In the genomic region with DNA sequence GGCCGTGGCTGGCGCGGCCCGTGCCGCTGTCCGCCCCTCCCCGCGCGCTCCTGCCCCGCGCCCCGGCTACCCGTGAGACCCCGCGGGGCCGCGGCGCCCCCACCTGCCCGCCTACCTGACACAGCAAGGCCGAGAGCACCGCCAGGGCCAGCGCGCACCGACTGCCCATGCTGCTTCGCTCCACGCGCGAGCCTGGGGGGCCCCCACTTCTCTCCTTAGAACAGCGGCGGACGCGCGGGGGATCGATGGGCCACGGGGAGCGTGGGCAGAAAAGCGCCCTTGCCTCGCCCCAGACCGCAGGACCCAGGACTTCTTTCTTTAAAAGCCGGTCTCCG, we compare ENCODE assay signal across 9 cellular contexts.
A peak's percentile ranks its signal among the peaks of the same experiment; 100 is the strongest.
DNase-seq lines count a peak whose midpoint lies in the region; ATAC-seq and TF ChIP-seq lines count a peak whose summit lies in the region.
"Had no signal": no experiment of that assay in that cellular context is flagged by ENCODE, and none has a peak within 500 bp of the region (broad histone marks: within the 10 kb centered on the region; RNA-seq: fewer than 3 reads in every experiment).

No MANE protein-coding gene starts in this region.

- ATAC-seq in effector memory CD8-positive, alpha-beta T cell (replicated peaks), result peak; percentile 9
- ATAC-seq in activated CD4-positive, CD25-positive, alpha-beta regulatory T cell treated with anti-CD3 and anti-CD28 coated beads, Interleukin-2, amount 50 U/mL, for 24 hours, result no peak
- ATAC-seq in GM18520 (IDR thresholded peaks at IDR 0.05; ENCODE audit: unreplicated experiment) (no peak), GM18870 (IDR thresholded peaks at IDR 0.05; ENCODE audit: unreplicated experiment) (no peak)

- H3K36me3 Mint-ChIP-seq in effector memory CD8-positive, alpha-beta T cell (ENCODE audit: insufficient read depth), result peaks cover 13% of the 10 kb centered on the region
- peaks cover 4% of the 10 kb centered on the region for H3K36me3 Mint-ChIP-seq in nephron (ENCODE audit: low read depth)

- DNase-seq in LNCaP clone FGC (ENCODE audit: low read depth), result no peak
- no peak for DNase-seq in effector memory CD8-positive, alpha-beta T cell
- no peak for DNase-seq in NOMO-1 treated with dmso at 0.1 percent for 144 hours (lab: John Stamatoyannopoulos, UW; ENCODE audit: unreplicated experiment)

- peak overlapping the region; percentile 100 for H3K4me2 ChIP-seq in BLaER1

- H3K4me3 Mint-ChIP-seq in effector memory CD8-positive, alpha-beta T cell, result peak overlapping the region; percentile 97 to 98
- peak overlapping the region; percentile 92 to 94 (median 93) for H3K4me3 Mint-ChIP-seq in nephron

- H3K27me3 ChIP-seq in BLaER1, result peaks cover 100% of the 10 kb centered on the region

- no peaks in the 10 kb centered on the region for H3K9me3 Mint-ChIP-seq in effector memory CD8-positive, alpha-beta T cell
- no peaks in the 10 kb centered on the region for H3K9me3 Mint-ChIP-seq in nephron
- H3K9me3 Mint-ChIP-seq: activated naive CD4-positive, alpha-beta T cell treated with anti-CD3 and anti-CD28 coated beads, Interleukin-2, amount 50 U/mL, for 72 hours had no signal

- no peak overlapping the region for H3K27ac ChIP-seq in BLaER1

- peaks cover 32 to 41% of the 10 kb centered on the region in 2 donors for H3K4me1 Mint-ChIP-seq in effector memory CD8-positive, alpha-beta T cell (ENCODE audit: low read depth in 2 of 2)
- peaks cover 74% of the 10 kb centered on the region for H3K4me1 Mint-ChIP-seq in nephron

- H3K27ac Mint-ChIP-seq in effector memory CD8-positive, alpha-beta T cell, result peak overlapping the region; percentile 84 to 90
- no peak overlapping the region for H3K27ac Mint-ChIP-seq in nephron
- H3K27ac Mint-ChIP-seq: activated naive CD4-positive, alpha-beta T cell treated with anti-CD3 and anti-CD28 coated beads, Interleukin-2, amount 50 U/mL, for 72 hours had no signal

- no peaks in the 10 kb centered on the region for H3K36me3 ChIP-seq in BLaER1

- peak overlapping the region; percentile 50; the same call in 1 of the 2 replicates for H3K9ac ChIP-seq in BLaER1

- TF ChIP-seq CTCF in LNCaP clone FGC (IDR thresholded peaks at IDR 0.05; ENCODE audit: control insufficient read depth, extremely low read depth, insufficient read depth), result peak; percentile 25; the same call in 1 of the 2 replicates
- no peak for TF ChIP-seq CTCF in nephron (IDR thresholded peaks at IDR 0.05; ENCODE audit: unreplicated experiment in 3 of 3)

- peak overlapping the region; percentile 72 for H3K4me3 ChIP-seq in BLaER1
- peak overlapping the region; percentile 72 for H3K4me3 ChIP-seq in LNCaP clone FGC (ENCODE audit: low read depth, low read length)

- peaks cover 95% of the 10 kb centered on the region for H4K20me1 ChIP-seq in BLaER1

- no peaks in the 10 kb centered on the region for H3K9me3 ChIP-seq in BLaER1

- H3K4me1 ChIP-seq in BLaER1, result peaks cover 32% of the 10 kb centered on the region

- peaks cover 64 to 90% of the 10 kb centered on the region in 2 donors for H3K27me3 Mint-ChIP-seq in effector memory CD8-positive, alpha-beta T cell
- peaks cover 84% of the 10 kb centered on the region for H3K27me3 Mint-ChIP-seq in nephron (ENCODE audit: low read depth)

Comparison
In these comparisons a context has a peak if more than half of its experiments do, and no peak if none do; other contexts are left out.
1. H3K27ac Mint-ChIP-seq: peak in effector memory CD8-positive, alpha-beta T cell (2 of 2); none in nephron (0 of 3).